ENCODE assay signal across 2 cellular contexts in genomic region chr7:80613519-80613918, GRCh38.
TF ChIP-seq lines count a peak whose summit lies in the region.

No MANE protein-coding gene starts in this region.

TF ChIP-seq in SK-N-SH, 30 proteins besides CTCF, POLR2A, EP300 and RAD21 (continued from another document):
- TF ChIP-seq USF1 (IDR thresholded peaks at IDR 0.05; ENCODE audit: borderline replicate concordance, low read depth) (no peak), EZH2phosphoT487 (IDR thresholded peaks at IDR 0.05; ENCODE audit: borderline replicate concordance, low read depth) (no peak), TCF12 (IDR thresholded peaks at IDR 0.05) (no peak), GABPA (IDR thresholded peaks at IDR 0.05; ENCODE audit: low read depth) (no peak), PBX3 (IDR thresholded peaks at IDR 0.05) (no peak), FOSL2 (IDR thresholded peaks at IDR 0.05; ENCODE audit: borderline replicate concordance, low read depth) (no peak), RFX5 (IDR thresholded peaks at IDR 0.05; ENCODE audit: low read length) (no peak), POLR2AphosphoS5 (IDR thresholded peaks at IDR 0.05; ENCODE audit: low read depth, low read length) (no peak), RCOR1 (IDR thresholded peaks at IDR 0.05; ENCODE audit: low read length) (no peak), YY1 (IDR thresholded peaks at IDR 0.05; ENCODE audit: low read depth) (no peak)
TF ChIP-seq in SK-N-SH: peak in this region for 0.

TF ChIP-seq in A549, 52 proteins besides CTCF, POLR2A, EP300 and RAD21 (continued from another document):
- no peak for TF ChIP-seq ESRRA (IDR thresholded peaks at IDR 0.05; ENCODE audit: borderline replicate concordance, low read length)
